ENCODE assay signal across 2 cellular contexts in the genomic region with DNA sequence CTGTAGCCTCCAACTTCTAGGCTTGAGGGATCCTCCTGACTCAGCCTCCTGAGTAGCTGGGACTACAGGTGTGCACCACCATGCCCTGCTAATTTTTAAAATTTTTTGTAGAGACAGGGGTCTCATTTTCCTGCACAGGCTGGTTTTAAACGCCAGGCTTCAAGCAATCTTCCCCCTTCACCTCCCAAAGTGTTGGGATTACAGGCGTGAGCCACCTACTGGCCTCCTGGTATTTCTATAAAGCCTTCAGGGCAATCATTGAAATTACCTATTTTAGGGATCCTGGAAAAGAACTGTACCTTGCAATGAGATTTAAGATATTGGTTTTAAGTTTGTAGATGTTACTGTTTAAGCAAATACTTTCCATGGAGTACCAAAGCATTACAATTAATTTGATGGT.
TF ChIP-seq lines count a peak whose summit lies in the region.

No MANE protein-coding gene starts in this region.

TF ChIP-seq in HEK293, 187 proteins besides CTCF, POLR2A, EP300 and RAD21 (continued from another document):
- TF ChIP-seq, protein P1, sequence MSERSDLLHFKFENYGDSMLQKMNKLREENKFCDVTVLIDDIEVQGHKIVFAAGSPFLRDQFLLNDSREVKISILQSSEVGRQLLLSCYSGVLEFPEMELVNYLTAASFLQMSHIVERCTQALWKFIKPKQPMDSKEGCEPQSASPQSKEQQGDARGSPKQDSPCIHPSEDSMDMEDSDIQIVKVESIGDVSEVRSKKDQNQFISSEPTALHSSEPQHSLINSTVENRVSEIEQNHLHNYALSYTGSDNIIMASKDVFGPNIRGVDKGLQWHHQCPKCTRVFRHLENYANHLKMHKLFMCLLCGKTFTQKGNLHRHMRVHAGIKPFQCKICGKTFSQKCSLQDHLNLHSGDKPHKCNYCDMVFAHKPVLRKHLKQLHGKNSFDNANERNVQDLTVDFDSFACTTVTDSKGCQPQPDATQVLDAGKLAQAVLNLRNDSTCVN (tag by site-specific recombination; optimal IDR thresholded peaks at IDR 0.05), result no peak

TF ChIP-seq in liver, 16 proteins besides CTCF, POLR2A, EP300 and RAD21 (continued from another document):
- TF ChIP-seq, protein P2, sequence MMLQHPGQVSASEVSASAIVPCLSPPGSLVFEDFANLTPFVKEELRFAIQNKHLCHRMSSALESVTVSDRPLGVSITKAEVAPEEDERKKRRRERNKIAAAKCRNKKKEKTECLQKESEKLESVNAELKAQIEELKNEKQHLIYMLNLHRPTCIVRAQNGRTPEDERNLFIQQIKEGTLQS (IDR thresholded peaks at IDR 0.05), result no peak
- TF ChIP-seq JUND (IDR thresholded peaks at IDR 0.05) (no peak), GABPA (IDR thresholded peaks at IDR 0.05 in 1 of 2, conservative IDR thresholded peaks at IDR 0.05 in 1 of 2) (no peak), FOXA2 (IDR thresholded peaks at IDR 0.05) (no peak), HNF4G (IDR thresholded peaks at IDR 0.05) (no peak), SP1 (IDR thresholded peaks at IDR 0.05) (no peak)
- TF ChIP-seq, protein P3, sequence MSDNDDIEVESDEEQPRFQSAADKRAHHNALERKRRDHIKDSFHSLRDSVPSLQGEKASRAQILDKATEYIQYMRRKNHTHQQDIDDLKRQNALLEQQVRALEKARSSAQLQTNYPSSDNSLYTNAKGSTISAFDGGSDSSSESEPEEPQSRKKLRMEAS (IDR thresholded peaks at IDR 0.05), result no peak
- TF ChIP-seq, protein P4, sequence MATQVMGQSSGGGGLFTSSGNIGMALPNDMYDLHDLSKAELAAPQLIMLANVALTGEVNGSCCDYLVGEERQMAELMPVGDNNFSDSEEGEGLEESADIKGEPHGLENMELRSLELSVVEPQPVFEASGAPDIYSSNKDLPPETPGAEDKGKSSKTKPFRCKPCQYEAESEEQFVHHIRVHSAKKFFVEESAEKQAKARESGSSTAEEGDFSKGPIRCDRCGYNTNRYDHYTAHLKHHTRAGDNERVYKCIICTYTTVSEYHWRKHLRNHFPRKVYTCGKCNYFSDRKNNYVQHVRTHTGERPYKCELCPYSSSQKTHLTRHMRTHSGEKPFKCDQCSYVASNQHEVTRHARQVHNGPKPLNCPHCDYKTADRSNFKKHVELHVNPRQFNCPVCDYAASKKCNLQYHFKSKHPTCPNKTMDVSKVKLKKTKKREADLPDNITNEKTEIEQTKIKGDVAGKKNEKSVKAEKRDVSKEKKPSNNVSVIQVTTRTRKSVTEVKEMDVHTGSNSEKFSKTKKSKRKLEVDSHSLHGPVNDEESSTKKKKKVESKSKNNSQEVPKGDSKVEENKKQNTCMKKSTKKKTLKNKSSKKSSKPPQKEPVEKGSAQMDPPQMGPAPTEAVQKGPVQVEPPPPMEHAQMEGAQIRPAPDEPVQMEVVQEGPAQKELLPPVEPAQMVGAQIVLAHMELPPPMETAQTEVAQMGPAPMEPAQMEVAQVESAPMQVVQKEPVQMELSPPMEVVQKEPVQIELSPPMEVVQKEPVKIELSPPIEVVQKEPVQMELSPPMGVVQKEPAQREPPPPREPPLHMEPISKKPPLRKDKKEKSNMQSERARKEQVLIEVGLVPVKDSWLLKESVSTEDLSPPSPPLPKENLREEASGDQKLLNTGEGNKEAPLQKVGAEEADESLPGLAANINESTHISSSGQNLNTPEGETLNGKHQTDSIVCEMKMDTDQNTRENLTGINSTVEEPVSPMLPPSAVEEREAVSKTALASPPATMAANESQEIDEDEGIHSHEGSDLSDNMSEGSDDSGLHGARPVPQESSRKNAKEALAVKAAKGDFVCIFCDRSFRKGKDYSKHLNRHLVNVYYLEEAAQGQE (IDR thresholded peaks at IDR 0.05), result no peak
